Comparison of ENCODE assay signal across 10 cellular contexts in the genomic region with DNA sequence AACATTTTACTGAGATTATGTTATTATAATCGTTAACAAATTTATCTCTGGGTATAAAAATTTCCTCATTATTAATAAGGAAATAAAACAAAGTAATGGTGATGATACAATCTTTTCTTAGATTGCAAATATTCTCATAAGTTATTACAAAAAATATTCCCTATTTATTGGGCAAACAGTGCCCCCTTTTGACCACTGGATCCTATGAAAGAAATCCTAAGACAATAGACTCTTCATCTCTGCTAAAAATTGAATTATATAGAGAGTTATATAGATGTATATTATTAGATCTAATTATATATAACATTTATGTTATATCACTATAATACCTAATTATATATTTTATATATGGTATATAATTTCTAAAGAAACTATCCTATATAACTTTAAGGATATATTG.
DNase-seq lines count a peak whose midpoint lies in the region; FAIRE-seq and TF ChIP-seq lines count a peak whose summit lies in the region.
"Had no signal": no experiment of that assay in that cellular context is flagged by ENCODE, and none has a peak within 500 bp of the region (broad histone marks: within the 10 kb centered on the region; RNA-seq: fewer than 3 reads in every experiment).

No MANE protein-coding gene starts in this region.

- H3K36me3 ChIP-seq in DOHH2 (ENCODE audit: control insufficient read depth, low read length) (peaks cover 51% of the 10 kb centered on the region), KMS-11 (ENCODE audit: insufficient read depth) (no peaks in the 10 kb centered on the region), astrocyte (ENCODE audit: insufficient read depth, low read length) (peaks cover 14% of the 10 kb centered on the region)

- DNase-seq in astrocyte (ENCODE audit: low read depth) = no peak
- peak; percentile 20 for DNase-seq in mucosa of gallbladder (ENCODE audit: low spot score)
- DNase-seq in HuH-7.5 (ENCODE audit: low spot score) = no peak
- no peak for DNase-seq in NCI-H1436 treated with DMSO at 0.1 percent for 48 hours (lab: John Stamatoyannopoulos, UW)
- DNase-seq in GM19239 (ENCODE audit: insufficient read length, low spot score) = no peak
- DNase-seq: activated CD4-positive, CD25-positive, alpha-beta regulatory T cell had no signal

- peaks cover 3% of the 10 kb centered on the region for H3K36me3 Mint-ChIP-seq in astrocyte (ENCODE audit: low read depth, unreplicated experiment)

- H3K79me2 ChIP-seq in DOHH2 (ENCODE audit: control insufficient read depth, low read length) (peaks cover 31% of the 10 kb centered on the region), KMS-11 (ENCODE audit: insufficient read depth, low read depth) (no peaks in the 10 kb centered on the region), astrocyte (ENCODE audit: insufficient read depth, low read length) (peaks cover 19% of the 10 kb centered on the region)

- H3K27ac Mint-ChIP-seq in astrocyte (ENCODE audit: unreplicated experiment) = no peak overlapping the region
- H3K27ac Mint-ChIP-seq: dendritic cell treated with granulocyte-macrophage colony-stimulating factor and Interleukin-4, amounts not matched to agents 40 ng/mL and 50 ng/mL, for 4 days; stimulated activated naive CD8-positive, alpha-beta T cell treated with anti-CD3 and anti-CD28 coated beads, Interleukin-15, Interleukin-2, amounts not matched to agents 100 ng/mL and 50 ng/mL, for 24 hours had no signal

- H3K27me3 ChIP-seq in DOHH2 (ENCODE audit: control insufficient read depth, low read length) (no peaks in the 10 kb centered on the region), KMS-11 (ENCODE audit: insufficient read depth, low read depth) (no peaks in the 10 kb centered on the region), astrocyte (ENCODE audit: insufficient read depth, low read length) (no peaks in the 10 kb centered on the region)

- no peaks in the 10 kb centered on the region for H3K9me2 ChIP-seq in DOHH2 (replicated peaks; ENCODE audit: control insufficient read depth, low read length)

- H3K9ac ChIP-seq in KMS-11 = no peak overlapping the region
- no peak overlapping the region for H3K9ac ChIP-seq in astrocyte (ENCODE audit: low read length)

- no peak overlapping the region for H2AFZ ChIP-seq in KMS-11 (ENCODE audit: low read depth)
- no peak overlapping the region for H2AFZ ChIP-seq in astrocyte (ENCODE audit: low read depth, low read length)

- H3K27me3 Mint-ChIP-seq in astrocyte (ENCODE audit: low read depth, unreplicated experiment) = no peaks in the 10 kb centered on the region
- H3K27me3 Mint-ChIP-seq: dendritic cell treated with granulocyte-macrophage colony-stimulating factor and Interleukin-4, amounts not matched to agents 40 ng/mL and 50 ng/mL, for 4 days; stimulated activated naive CD8-positive, alpha-beta T cell treated with anti-CD3 and anti-CD28 coated beads, Interleukin-15, Interleukin-2, amounts not matched to agents 100 ng/mL and 50 ng/mL, for 24 hours had no signal

- peaks cover 1% of the 10 kb centered on the region for H3K4me1 Mint-ChIP-seq in astrocyte (ENCODE audit: low read depth, unreplicated experiment)

- TF ChIP-seq CTCF in DOHH2 (IDR thresholded peaks at IDR 0.05; ENCODE audit: low read depth, low read length, poor library complexity, severe bottlenecking) (peak; percentile 38), KMS-11 (conservative IDR thresholded peaks at IDR 0.05; ENCODE audit: low read depth, low read length) (peak; percentile 67; the same call in 1 of the 2 replicates), astrocyte (IDR thresholded peaks at IDR 0.05; ENCODE audit: insufficient read depth, low read depth, low read length) (peak; percentile 19)

- H4K20me1 ChIP-seq in DOHH2 (ENCODE audit: control insufficient read depth, insufficient read depth, low read depth, low read length) = no peaks in the 10 kb centered on the region
- no peaks in the 10 kb centered on the region for H4K20me1 ChIP-seq in KMS-11 (ENCODE audit: insufficient read depth)
- H4K20me1 ChIP-seq in astrocyte (ENCODE audit: insufficient read depth, low read length) = peaks cover 26% of the 10 kb centered on the region

- H3K9me3 Mint-ChIP-seq in astrocyte (ENCODE audit: unreplicated experiment) = no peaks in the 10 kb centered on the region
- H3K9me3 Mint-ChIP-seq: dendritic cell treated with granulocyte-macrophage colony-stimulating factor and Interleukin-4, amounts not matched to agents 40 ng/mL and 50 ng/mL, for 4 days; stimulated activated naive CD8-positive, alpha-beta T cell treated with anti-CD3 and anti-CD28 coated beads, Interleukin-15, Interleukin-2, amounts not matched to agents 100 ng/mL and 50 ng/mL, for 24 hours had no signal

- no peak overlapping the region for H3K4me3 Mint-ChIP-seq in astrocyte (ENCODE audit: unreplicated experiment)
- H3K4me3 Mint-ChIP-seq: dendritic cell treated with granulocyte-macrophage colony-stimulating factor and Interleukin-4, amounts not matched to agents 40 ng/mL and 50 ng/mL, for 4 days; stimulated activated naive CD8-positive, alpha-beta T cell treated with anti-CD3 and anti-CD28 coated beads, Interleukin-15, Interleukin-2, amounts not matched to agents 100 ng/mL and 50 ng/mL, for 24 hours had no signal

- H3K9me3 ChIP-seq in DOHH2 (ENCODE audit: control insufficient read depth, insufficient read depth, low read length) (no peaks in the 10 kb centered on the region), astrocyte (ENCODE audit: insufficient read depth, low read depth, low read length) (no peaks in the 10 kb centered on the region)

- H3K4me3 ChIP-seq in DOHH2 (ENCODE audit: low read length) (peak overlapping the region; percentile 12; the same call in 1 of the 2 replicates), KMS-11 (IDR thresholded peaks at IDR 0.05; ENCODE audit: insufficient read depth, low read depth, low read length) (no peak overlapping the region), astrocyte (ENCODE audit: insufficient read depth, low read depth, low read length) (no peak overlapping the region)

- H3F3A ChIP-seq in DOHH2 (ENCODE audit: control insufficient read depth, insufficient read depth) = peaks cover 41% of the 10 kb centered on the region

- H3K4me1 ChIP-seq in DOHH2 (ENCODE audit: control insufficient read depth, low read length) (peaks cover 48% of the 10 kb centered on the region), KMS-11 (ENCODE audit: low read depth, poor library complexity, severe bottlenecking) (peaks cover 3% of the 10 kb centered on the region), astrocyte (ENCODE audit: insufficient read depth, low read length) (no peaks in the 10 kb centered on the region)

- H3K4me2 ChIP-seq in DOHH2 (ENCODE audit: low read length) (peak overlapping the region; percentile 70), KMS-11 (no peak overlapping the region), astrocyte (ENCODE audit: low read length) (no peak overlapping the region)

- peak overlapping the region; percentile 91 for H3K27ac ChIP-seq in DOHH2 (ENCODE audit: low read depth, low read length)
- H3K27ac ChIP-seq in KMS-11 = no peak overlapping the region
- H3K27ac ChIP-seq in astrocyte (ENCODE audit: low read depth, low read length) = no peak overlapping the region

- FAIRE-seq in astrocyte (lab: Jason Lieb, UNC) (no peak), GM19239 (lab: Jason Lieb, UNC) (no peak)
